ENCODE assay signal across 13 cellular contexts in genomic region chr1:167763525-167764220, GRCh38. TPM values are rescaled to one million over a fixed set of nuclear protein-coding genes. Genes with fewer than 3 reads are reported as not detected.
DNase-seq lines count a peak whose midpoint lies in the region; ATAC-seq, FAIRE-seq and TF ChIP-seq lines count a peak whose summit lies in the region.
"Had no signal": no experiment of that assay in that cellular context is flagged by ENCODE, and none has a peak within 500 bp of the region (broad histone marks: within the 10 kb centered on the region; RNA-seq: fewer than 3 reads in every experiment).

No MANE protein-coding gene starts in this region.

- dilution Hi-C loops in keratinocyte (cut with MboI; ENCODE audit: extremely low pct_ligation_motif_present, low sequenced_read_pairs): no loop called here

- H3K4me2 ChIP-seq in keratinocyte (ENCODE audit: control insufficient read depth, extremely low read depth, insufficient read depth, low read depth, low read length): peak overlapping the region; percentile 51

- TF ChIP-seq CTCF in chondrocyte (IDR thresholded peaks at IDR 0.05): no peak
- no peak for TF ChIP-seq CTCF in keratinocyte (optimal IDR thresholded peaks at IDR 0.05 in 1 of 3, IDR thresholded peaks at IDR 0.05 in 1 of 3, conservative IDR thresholded peaks at IDR 0.05 in 1 of 3; ENCODE audit: extremely low read depth in 1 of 3, insufficient read depth in 2 of 3, low read length in 3 of 3)
- TF ChIP-seq CTCF in tibial artery (IDR thresholded peaks at IDR 0.05): no peak

- H3K9me3 Mint-ChIP-seq in chondrocyte (ENCODE audit: low read depth): no peaks in the 10 kb centered on the region
- H3K9me3 Mint-ChIP-seq: activated naive CD4-positive, alpha-beta T cell treated with anti-CD3 and anti-CD28 coated beads, Interleukin-2, amount 50 U/mL, for 24 hours had no signal

- H3K9ac ChIP-seq in keratinocyte (ENCODE audit: control insufficient read depth, extremely low read depth, insufficient read depth, low read length): no peak overlapping the region

- H3K4me3 Mint-ChIP-seq in chondrocyte (ENCODE audit: unreplicated experiment): no peak overlapping the region
- H3K4me3 Mint-ChIP-seq: activated naive CD4-positive, alpha-beta T cell treated with anti-CD3 and anti-CD28 coated beads, Interleukin-2, amount 50 U/mL, for 24 hours had no signal

- intact Hi-C loops in tibial artery (cut with DNase I; ENCODE audit: low total_unique reads): no loop called here

- H3K36me3 ChIP-seq in keratinocyte (ENCODE audit: control insufficient read depth in 2 of 2, extremely low read depth in 1 of 2, insufficient read depth in 2 of 2, low read length in 2 of 2) (peaks cover 3 to 14% of the 10 kb centered on the region in 2 experiments), tibial artery (peaks cover 6 to 17% (median 16%) of the 10 kb centered on the region in 3 donors)

- no peak overlapping the region for H2AFZ ChIP-seq in keratinocyte (ENCODE audit: control insufficient read depth, low read length)

- H3K4me1 ChIP-seq in keratinocyte (ENCODE audit: control insufficient read depth, extremely low read depth, insufficient read depth, low read length): peaks cover 32% of the 10 kb centered on the region
- H3K4me1 ChIP-seq in tibial artery: peaks cover 0 to 20% (median 9%) of the 10 kb centered on the region in 4 donors

- H3K4me3 ChIP-seq in keratinocyte (ENCODE audit: control insufficient read depth in 2 of 3, extremely low read depth in 1 of 3, insufficient read depth in 2 of 3, low read depth in 1 of 3, low read length in 3 of 3) (peak overlapping the region in 1 of 3 experiments; percentile 32), tibial artery (no peak overlapping the region)
- H3K4me3 ChIP-seq: GM12878 had no signal

- peak; percentile 86 for FAIRE-seq in keratinocyte (lab: Jason Lieb, UNC)
- FAIRE-seq: GM12878 had no signal

- H3K27ac ChIP-seq in keratinocyte (ENCODE audit: control insufficient read depth, insufficient read depth, low read length) (no peak overlapping the region), tibial artery (no peak overlapping the region)

- H3K79me2 ChIP-seq in keratinocyte (ENCODE audit: control insufficient read depth, insufficient read depth, low read length): peaks cover 63% of the 10 kb centered on the region

- H3K27me3 Mint-ChIP-seq in chondrocyte (ENCODE audit: low read depth): no peaks in the 10 kb centered on the region
- H3K27me3 Mint-ChIP-seq: activated naive CD4-positive, alpha-beta T cell treated with anti-CD3 and anti-CD28 coated beads, Interleukin-2, amount 50 U/mL, for 24 hours had no signal

- peak overlapping the region; percentile 29 for H3K27ac Mint-ChIP-seq in chondrocyte (ENCODE audit: unreplicated experiment)
- H3K27ac Mint-ChIP-seq: activated naive CD4-positive, alpha-beta T cell treated with anti-CD3 and anti-CD28 coated beads, Interleukin-2, amount 50 U/mL, for 24 hours had no signal

- no peaks in the 10 kb centered on the region for H3K9me1 ChIP-seq in keratinocyte (ENCODE audit: control insufficient read depth, extremely low read depth, insufficient read depth, low read length)

- H3K27me3 ChIP-seq in keratinocyte (ENCODE audit: control insufficient read depth, extremely low read depth, insufficient read depth, low read length) (no peaks in the 10 kb centered on the region), tibial artery (no peaks in the 10 kb centered on the region)

- DNase-seq in Ammon's horn (ENCODE audit: low spot score) (peak; percentile 83), NCI-H1048 (lab: John Stamatoyannopoulos, UW) (peak; percentile 33), chondrocyte (ENCODE audit: low spot score) (no peak), keratinocyte (ENCODE audit: low read depth, low spot score) (peak; percentile 73), tibial artery (no peak), cortex of kidney (lab: John Stamatoyannopoulos, UW) (no peak)
- DNase-seq: DMS79; Kasumi-1; stimulated activated CD4-positive, alpha-beta T cell treated with anti-CD3 and anti-CD28 coated beads, Interleukin-2, amount 100 ng/mL, for 24 hours had no signal

- H4K20me1 ChIP-seq in keratinocyte (ENCODE audit: control insufficient read depth, extremely low read depth, insufficient read depth, low read length): peaks cover 16% of the 10 kb centered on the region

- peaks cover 45% of the 10 kb centered on the region for H3K4me1 Mint-ChIP-seq in chondrocyte (ENCODE audit: low read depth)

- ATAC-seq in HG03095 (IDR thresholded peaks at IDR 0.05; ENCODE audit: unreplicated experiment) (no peak), GM18909 (IDR thresholded peaks at IDR 0.05; ENCODE audit: poor library complexity, unreplicated experiment) (no peak)
- ATAC-seq: GM12878 had no signal

- H3K9me3 ChIP-seq in keratinocyte (ENCODE audit: control insufficient read depth, low read depth, low read length) (no peaks in the 10 kb centered on the region), tibial artery (no peaks in the 10 kb centered on the region)

- H3K36me3 Mint-ChIP-seq in chondrocyte (ENCODE audit: low read depth): peaks cover 14% of the 10 kb centered on the region

RNA-seq across cellular contexts. Expression of gene MPZL1, which starts 41.9 kb away (rescaled TPM):
- 195 to 215 TPM (median 198 TPM) in 3 replicates for total RNA-seq in chondrocyte
- polyA plus RNA-seq in keratinocyte: 107 to 195 TPM (median 120 TPM) in 3 replicates
- polyA plus RNA-seq in keratinocyte (2011; ENCODE audit: low read depth): 38.3 TPM
- 54.9 and 118 TPM in 2 replicates for polyA plus RNA-seq in keratinocyte (2011; cell fraction: cytosol; rRNA removed)
- polyA plus RNA-seq in keratinocyte (2011; cell fraction: nucleus; rRNA removed): 181 and 205 TPM in 2 replicates
- polyA plus RNA-seq in keratinocyte (2012; ENCODE audit: low replicate concordance): 58.0 and 113 TPM in 2 replicates
- polyA minus RNA-seq in keratinocyte: 63.2 to 126 TPM (median 72.7 TPM) in 3 replicates
- 83.1 TPM for polyA minus RNA-seq in keratinocyte (2011; cell fraction: cytosol; rRNA and poly(A)+ RNA removed)
- 84.3 and 219 TPM in 2 replicates for polyA minus RNA-seq in keratinocyte (2011; cell fraction: nucleus; rRNA and poly(A)+ RNA removed)

Comparison
In these comparisons a context has a peak if more than half of its experiments do, and no peak if none do; other contexts are left out.
1. DNase-seq: peak in Ammon's horn (single experiment), NCI-H1048 (single experiment) and keratinocyte (single experiment); none in chondrocyte (single experiment), tibial artery (0 of 2) and cortex of kidney (single experiment).